8 cellular contexts compared by ENCODE assay signal in the genomic region with DNA sequence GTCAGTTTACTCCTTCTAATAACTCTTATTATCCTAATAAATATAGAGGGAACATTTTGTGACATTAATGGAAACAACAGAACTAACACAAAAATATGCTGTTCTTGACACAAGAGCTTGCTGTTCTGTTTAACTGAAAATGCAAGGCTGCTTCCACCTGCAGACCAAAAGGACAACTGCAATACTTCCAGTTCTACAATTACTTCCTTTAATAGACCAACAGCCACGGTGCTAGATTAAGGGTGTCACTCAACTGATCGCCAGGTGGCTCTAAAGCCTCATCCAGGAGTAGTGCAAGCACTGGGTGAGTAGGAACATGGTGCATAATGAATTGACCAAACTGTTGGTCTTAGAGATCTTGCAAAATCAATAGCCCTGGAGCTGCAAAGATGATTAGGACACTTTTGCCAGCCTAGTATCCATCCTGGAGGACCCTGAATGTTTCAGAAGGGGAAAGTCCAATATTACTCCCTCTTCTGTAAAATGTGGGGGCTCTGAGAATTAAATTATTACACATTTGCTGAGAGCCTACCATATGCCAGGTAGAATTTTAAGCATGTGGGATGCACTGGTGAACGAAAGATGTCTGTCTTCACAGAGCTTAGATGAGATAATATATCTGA. TPM values are rescaled to one million over a fixed set of nuclear protein-coding genes. Genes with fewer than 3 reads are reported as not detected.
DNase-seq lines count a peak whose midpoint lies in the region; ATAC-seq lines count a peak whose summit lies in the region.

No MANE protein-coding gene starts in this region.

- peaks cover 0 to 14% (median 0%) of the 10 kb centered on the region in 3 donors for H3K27me3 Mint-ChIP-seq in naive B cell

- no peaks in the 10 kb centered on the region for H3K36me3 Mint-ChIP-seq in naive B cell

- ATAC-seq in GM19328 (IDR thresholded peaks at IDR 0.05; ENCODE audit: unreplicated experiment) (peak; percentile 86), HG03342 (IDR thresholded peaks at IDR 0.05; ENCODE audit: unreplicated experiment) (peak; percentile 87), naive B cell (ENCODE audit: low read depth in 2 of 2) (peak; percentile 28 to 39)

- no peak overlapping the region for H3K4me3 Mint-ChIP-seq in naive B cell

- peak; percentile 87 for DNase-seq in DMS153 (lab: John Stamatoyannopoulos, UW)
- peak; percentile 87 for DNase-seq in NOMO-1 treated with dmso at 0.1 percent for 144 hours (lab: John Stamatoyannopoulos, UW; ENCODE audit: unreplicated experiment)
- DNase-seq in dedifferentiated amniotic fluid mesenchymal stem cell (ENCODE audit: extremely low spot score): peak; percentile 43
- DNase-seq in naive B cell: no peak
- DNase-seq in NCI-H2107 treated with DMSO at 0.1 percent for 48 hours (lab: John Stamatoyannopoulos, UW; ENCODE audit: unreplicated experiment): no peak
- no peak for DNase-seq in 8988T

- no peaks in the 10 kb centered on the region for H3K4me1 Mint-ChIP-seq in naive B cell

- peaks cover 0 to 4% (median 0%) of the 10 kb centered on the region in 7 donors for H3K9me3 Mint-ChIP-seq in naive B cell

- H3K27ac Mint-ChIP-seq in naive B cell: no peak overlapping the region

RNA-seq across cellular contexts. Expression of gene CLDN16, which starts 3.6 kb away (rescaled TPM):
- not detected for polyA plus RNA-seq in naive B cell (ENCODE audit: low read depth in 6 of 6)

Comparison
In these comparisons a context has a peak if more than half of its experiments do, and no peak if none do; other contexts are left out.
1. DNase-seq: peak in DMS153 (single experiment), NOMO-1 treated with dmso at 0.1 percent for 144 hours (single experiment) and dedifferentiated amniotic fluid mesenchymal stem cell (single experiment); none in naive B cell (single experiment), NCI-H2107 treated with DMSO at 0.1 percent for 48 hours (single experiment) and 8988T (single experiment).
2. ATAC-seq: peak in every context shown above with its lines; median percentile 87 in HG03342; 86 in GM19328; 34 in naive B cell.